ENCODE assay signal across 8 cellular contexts in genomic region chr12:63151061-63151897, GRCh38.
DNase-seq lines count a peak whose midpoint lies in the region; ATAC-seq and TF ChIP-seq lines count a peak whose summit lies in the region.

AVPR1A (minus strand) TSS chr12:63151201; CDS start chr12:63150836, 365 bp downstream.

- ATAC-seq in HG02798 (IDR thresholded peaks at IDR 0.05; ENCODE audit: poor library complexity, unreplicated experiment): peak; percentile 6
- no peak for ATAC-seq in HG03439 (IDR thresholded peaks at IDR 0.05; ENCODE audit: unreplicated experiment)

- H3K4me1 ChIP-seq in ACC112 (ENCODE audit: control insufficient read depth, insufficient read depth, low read length, unreplicated experiment) (no peaks in the 10 kb centered on the region), stomach smooth muscle (ENCODE audit: control insufficient read depth, insufficient read depth, low read length) (peaks cover 13% of the 10 kb centered on the region)

- H3K27ac ChIP-seq in ACC112 (ENCODE audit: low read depth, low read length) (no peak within 1 kb of the TSS), stomach smooth muscle (ENCODE audit: low read length) (no peak within 1 kb of the TSS)

- peak within 1 kb of the TSS in 1 of 2 donors; percentile 6 for H3K9ac ChIP-seq in stomach smooth muscle (ENCODE audit: low read length in 2 of 2)

- H3K36me3 ChIP-seq in ACC112 (ENCODE audit: insufficient read depth, low read length) (no peaks in the 10 kb centered on the region), stomach smooth muscle (ENCODE audit: control insufficient read depth in 2 of 2, insufficient read depth in 2 of 2, low read length in 2 of 2) (no peaks in the 10 kb centered on the region)

- in situ Hi-C loops in astrocyte of the spinal cord (cut with HindIII; ENCODE audit: low sequenced_read_pairs): no loop called here

- no peak within 1 kb of the TSS for H2AFZ ChIP-seq in ACC112 (ENCODE audit: low read length, unreplicated experiment)

- DNase-seq in astrocyte of the spinal cord (ENCODE audit: low read depth, low spot score) (peak; percentile 14), islet precursor cell (peak; percentile 63), NCI-H187 (lab: John Stamatoyannopoulos, UW) (no peak), cerebellar nuclear complex (lab: John Stamatoyannopoulos, UW) (no peak)

- no peaks in the 10 kb centered on the region for H3K9me3 ChIP-seq in stomach smooth muscle (ENCODE audit: control insufficient read depth in 2 of 2, low read length in 2 of 2)

- H3K79me2 ChIP-seq in ACC112 (ENCODE audit: control insufficient read depth, insufficient read depth, low read length, unreplicated experiment): no peaks in the 10 kb centered on the region

- H3K4me3 ChIP-seq in ACC112 (ENCODE audit: low read depth, low read length) (peak within 1 kb of the TSS; percentile 39), astrocyte of the spinal cord (ENCODE audit: low read depth, low read length) (peak within 1 kb of the TSS; percentile 26), stomach smooth muscle (ENCODE audit: low read length in 2 of 2) (peak within 1 kb of the TSS; percentile 51 to 68)

- no peak for TF ChIP-seq CTCF in astrocyte of the spinal cord (IDR thresholded peaks at IDR 0.05; ENCODE audit: low read depth, low read length)

- H3K27me3 ChIP-seq in ACC112 (ENCODE audit: insufficient read depth, low read length): peaks cover 99% of the 10 kb centered on the region
- H3K27me3 ChIP-seq in stomach smooth muscle (ENCODE audit: control insufficient read depth in 1 of 2, insufficient read depth in 2 of 2, low read length in 2 of 2): peaks cover 29 to 55% of the 10 kb centered on the region in 2 donors

Comparison
In these comparisons a context has a peak if more than half of its experiments do, and no peak if none do; other contexts are left out.
1. DNase-seq: peak in astrocyte of the spinal cord (single experiment) and islet precursor cell (single experiment); none in NCI-H187 (0 of 2) and cerebellar nuclear complex (0 of 2).
2. Peak in every context shown above with its lines, with median percentiles within 50 percentile points of each other: H3K4me3 ChIP-seq.